ENCODE assay signal across 22 cellular contexts in the genomic region with DNA sequence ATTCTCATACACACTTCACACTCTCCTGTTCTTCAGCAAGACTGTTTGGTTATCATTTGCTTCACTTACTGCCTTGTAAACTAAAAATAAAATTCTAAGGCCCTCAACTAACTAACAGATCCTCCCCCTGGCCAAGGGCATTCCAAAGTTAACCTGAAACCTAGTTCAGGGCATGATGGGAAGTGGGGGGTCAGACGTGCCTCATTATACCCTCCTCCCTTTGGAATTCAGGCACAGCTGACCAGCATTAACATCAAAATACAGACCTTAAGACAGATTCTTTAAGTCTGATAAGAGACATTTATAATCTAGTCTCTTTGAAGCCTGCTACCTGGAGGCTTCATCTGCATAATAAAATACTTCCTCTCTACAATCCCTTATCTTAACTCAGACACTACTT.
"Had no signal": no experiment of that assay in that cellular context is flagged by ENCODE, and none has a peak within 500 bp of the region (broad histone marks: within the 10 kb centered on the region; RNA-seq: fewer than 3 reads in every experiment).

No MANE protein-coding gene starts in this region.

- H3K4me1 Mint-ChIP-seq: memory B cell; naive B cell; nephron; stimulated activated effector memory CD8-positive, alpha-beta T cell treated with anti-CD3 and anti-CD28 coated beads, Interleukin-12 subunit alpha, Interleukin-12 subunit beta, amount 100 ng/mL, for 72 hours had no signal

- H3K27ac ChIP-seq: epithelial cell of prostate, esophagus muscularis mucosa, gastrocnemius medialis, left ventricle myocardium inferior, lower lobe of right lung, parathyroid adenoma, psoas muscle, right lobe of liver, suprapubic skin, thyroid gland had no signal

- DNase-seq: cortex of kidney; effector memory CD4-positive, alpha-beta T cell; gastrocnemius medialis; islet precursor cell; left ventricle myocardium inferior; lower lobe of right lung; naive B cell; psoas muscle; retina; right lobe of liver; stimulated activated CD4-positive, alpha-beta T cell treated with anti-CD3 and anti-CD28 coated beads, Interleukin-4, amount 100 ng/mL, for 1 hour; stimulated activated CD8-positive, alpha-beta memory T cell treated with anti-CD3 and anti-CD28 coated beads, Interleukin-4, amount 100 ng/mL, for 48 hours; stimulated activated naive CD8-positive, alpha-beta T cell treated with anti-CD3 and anti-CD28 coated beads, Interleukin-15, Interleukin-2, amounts not matched to agents 100 U/mL and 50 U/mL, for 24 hours; thyroid gland had no signal

- H3K36me3 Mint-ChIP-seq: memory B cell; naive B cell; stimulated activated effector memory CD8-positive, alpha-beta T cell treated with anti-CD3 and anti-CD28 coated beads, Interleukin-12 subunit alpha, Interleukin-12 subunit beta, amount 100 ng/mL, for 72 hours; type B pancreatic cell had no signal

- H3K4me3 ChIP-seq: esophagus muscularis mucosa, gastrocnemius medialis, left ventricle myocardium inferior, lower lobe of right lung, psoas muscle, right lobe of liver, suprapubic skin, thyroid gland had no signal

- H3K27me3 Mint-ChIP-seq: memory B cell, naive B cell, type B pancreatic cell had no signal

- H3K9ac ChIP-seq: parathyroid adenoma had no signal

- H3K4me3 Mint-ChIP-seq: memory B cell; naive B cell; nephron; stimulated activated effector memory CD8-positive, alpha-beta T cell treated with anti-CD3 and anti-CD28 coated beads, Interleukin-12 subunit alpha, Interleukin-12 subunit beta, amount 100 ng/mL, for 72 hours; type B pancreatic cell had no signal

- H3K27me3 ChIP-seq: esophagus muscularis mucosa, gastrocnemius medialis, right lobe of liver, suprapubic skin, thyroid gland had no signal

- H3K9me3 ChIP-seq: esophagus muscularis mucosa, gastrocnemius medialis, left ventricle myocardium inferior, lower lobe of right lung, psoas muscle, right lobe of liver, suprapubic skin, thyroid gland had no signal

- H3K4me1 ChIP-seq: esophagus muscularis mucosa, gastrocnemius medialis, left ventricle myocardium inferior, lower lobe of right lung, parathyroid adenoma, psoas muscle, right lobe of liver, suprapubic skin, thyroid gland had no signal

- H3K27ac Mint-ChIP-seq: memory B cell; naive B cell; nephron; stimulated activated effector memory CD8-positive, alpha-beta T cell treated with anti-CD3 and anti-CD28 coated beads, Interleukin-12 subunit alpha, Interleukin-12 subunit beta, amount 100 ng/mL, for 72 hours; type B pancreatic cell had no signal

- H3K36me3 ChIP-seq: esophagus muscularis mucosa, gastrocnemius medialis, left ventricle myocardium inferior, lower lobe of right lung, right lobe of liver, suprapubic skin, thyroid gland had no signal

- H3K9me3 Mint-ChIP-seq: nephron, type B pancreatic cell had no signal
